In the genomic region with DNA sequence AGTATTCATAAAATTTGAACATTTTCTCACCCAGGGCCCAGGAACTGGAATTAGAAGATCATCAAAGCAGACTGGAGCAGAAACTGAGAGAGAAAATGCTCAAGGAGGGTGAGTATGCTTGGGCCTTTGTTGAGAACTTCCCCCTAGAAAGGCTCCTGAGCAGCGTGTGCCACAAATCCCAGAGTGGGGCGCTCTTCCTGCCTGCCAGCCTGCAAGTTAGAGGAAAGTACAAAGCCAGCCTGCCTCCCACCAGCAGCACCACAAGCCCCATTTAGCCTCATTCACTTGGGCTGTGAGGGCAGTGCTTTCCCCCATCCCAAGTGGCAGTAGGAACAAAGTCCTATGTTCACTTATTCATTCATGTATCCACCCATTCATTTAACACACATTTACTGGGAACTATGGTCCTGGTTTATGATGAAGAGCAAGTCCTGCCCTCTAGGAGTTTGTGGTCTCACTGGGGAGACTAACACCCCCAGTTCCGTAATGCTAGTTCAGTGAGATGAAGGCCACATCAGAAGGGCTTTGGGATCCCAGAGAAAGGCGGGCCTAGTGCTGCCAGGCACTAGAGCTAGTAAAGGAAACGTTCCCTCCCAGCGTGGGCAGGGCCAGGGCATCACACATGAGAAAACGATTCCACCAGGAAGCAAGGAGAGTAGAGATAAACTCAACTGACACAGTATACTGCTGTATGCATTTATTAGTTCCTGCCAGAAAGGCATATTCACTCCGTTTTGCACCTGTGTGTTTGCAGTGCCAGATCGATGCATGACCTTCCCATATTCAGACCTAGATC, we compare ENCODE assay signal across 1 cellular context.
TF ChIP-seq lines count a peak whose summit lies in the region.

No MANE protein-coding gene starts in this region.

TF ChIP-seq in WTC11, 78 proteins besides CTCF, POLR2A, EP300 and RAD21 (continued from another document):
- TF ChIP-seq, protein P1, sequence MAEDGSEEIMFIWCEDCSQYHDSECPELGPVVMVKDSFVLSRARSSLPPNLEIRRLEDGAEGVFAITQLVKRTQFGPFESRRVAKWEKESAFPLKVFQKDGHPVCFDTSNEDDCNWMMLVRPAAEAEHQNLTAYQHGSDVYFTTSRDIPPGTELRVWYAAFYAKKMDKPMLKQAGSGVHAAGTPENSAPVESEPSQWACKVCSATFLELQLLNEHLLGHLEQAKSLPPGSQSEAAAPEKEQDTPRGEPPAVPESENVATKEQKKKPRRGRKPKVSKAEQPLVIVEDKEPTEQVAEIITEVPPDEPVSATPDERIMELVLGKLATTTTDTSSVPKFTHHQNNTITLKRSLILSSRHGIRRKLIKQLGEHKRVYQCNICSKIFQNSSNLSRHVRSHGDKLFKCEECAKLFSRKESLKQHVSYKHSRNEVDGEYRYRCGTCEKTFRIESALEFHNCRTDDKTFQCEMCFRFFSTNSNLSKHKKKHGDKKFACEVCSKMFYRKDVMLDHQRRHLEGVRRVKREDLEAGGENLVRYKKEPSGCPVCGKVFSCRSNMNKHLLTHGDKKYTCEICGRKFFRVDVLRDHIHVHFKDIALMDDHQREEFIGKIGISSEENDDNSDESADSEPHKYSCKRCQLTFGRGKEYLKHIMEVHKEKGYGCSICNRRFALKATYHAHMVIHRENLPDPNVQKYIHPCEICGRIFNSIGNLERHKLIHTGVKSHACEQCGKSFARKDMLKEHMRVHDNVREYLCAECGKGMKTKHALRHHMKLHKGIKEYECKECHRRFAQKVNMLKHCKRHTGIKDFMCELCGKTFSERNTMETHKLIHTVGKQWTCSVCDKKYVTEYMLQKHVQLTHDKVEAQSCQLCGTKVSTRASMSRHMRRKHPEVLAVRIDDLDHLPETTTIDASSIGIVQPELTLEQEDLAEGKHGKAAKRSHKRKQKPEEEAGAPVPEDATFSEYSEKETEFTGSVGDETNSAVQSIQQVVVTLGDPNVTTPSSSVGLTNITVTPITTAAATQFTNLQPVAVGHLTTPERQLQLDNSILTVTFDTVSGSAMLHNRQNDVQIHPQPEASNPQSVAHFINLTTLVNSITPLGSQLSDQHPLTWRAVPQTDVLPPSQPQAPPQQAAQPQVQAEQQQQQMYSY (CRISPR knock-in tag; IDR thresholded peaks at IDR 0.05): no peak
- no peak for TF ChIP-seq FOXK1 (CRISPR knock-in tag; IDR thresholded peaks at IDR 0.05)
- TF ChIP-seq EMX1 (CRISPR knock-in tag; IDR thresholded peaks at IDR 0.05): no peak
- TF ChIP-seq, protein P2, sequence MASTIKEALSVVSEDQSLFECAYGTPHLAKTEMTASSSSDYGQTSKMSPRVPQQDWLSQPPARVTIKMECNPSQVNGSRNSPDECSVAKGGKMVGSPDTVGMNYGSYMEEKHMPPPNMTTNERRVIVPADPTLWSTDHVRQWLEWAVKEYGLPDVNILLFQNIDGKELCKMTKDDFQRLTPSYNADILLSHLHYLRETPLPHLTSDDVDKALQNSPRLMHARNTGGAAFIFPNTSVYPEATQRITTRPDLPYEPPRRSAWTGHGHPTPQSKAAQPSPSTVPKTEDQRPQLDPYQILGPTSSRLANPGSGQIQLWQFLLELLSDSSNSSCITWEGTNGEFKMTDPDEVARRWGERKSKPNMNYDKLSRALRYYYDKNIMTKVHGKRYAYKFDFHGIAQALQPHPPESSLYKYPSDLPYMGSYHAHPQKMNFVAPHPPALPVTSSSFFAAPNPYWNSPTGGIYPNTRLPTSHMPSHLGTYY (CRISPR knock-in tag; IDR thresholded peaks at IDR 0.05): no peak
- no peak for TF ChIP-seq TEAD1 (CRISPR knock-in tag; IDR thresholded peaks at IDR 0.05)
- no peak for TF ChIP-seq GABPB1 (CRISPR knock-in tag; IDR thresholded peaks at IDR 0.05)
- TF ChIP-seq, protein P3, sequence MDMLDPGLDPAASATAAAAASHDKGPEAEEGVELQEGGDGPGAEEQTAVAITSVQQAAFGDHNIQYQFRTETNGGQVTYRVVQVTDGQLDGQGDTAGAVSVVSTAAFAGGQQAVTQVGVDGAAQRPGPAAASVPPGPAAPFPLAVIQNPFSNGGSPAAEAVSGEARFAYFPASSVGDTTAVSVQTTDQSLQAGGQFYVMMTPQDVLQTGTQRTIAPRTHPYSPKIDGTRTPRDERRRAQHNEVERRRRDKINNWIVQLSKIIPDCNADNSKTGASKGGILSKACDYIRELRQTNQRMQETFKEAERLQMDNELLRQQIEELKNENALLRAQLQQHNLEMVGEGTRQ (CRISPR knock-in tag; IDR thresholded peaks at IDR 0.05): no peak
- TF ChIP-seq HMGA2 (CRISPR knock-in tag; IDR thresholded peaks at IDR 0.05): no peak
